ENCODE assay signal across 1 cellular context in genomic region chr3:72004749-72005292, GRCh38.
TF ChIP-seq lines count a peak whose summit lies in the region.

No MANE protein-coding gene starts in this region.

TF ChIP-seq in WTC11, 78 proteins besides CTCF, POLR2A, EP300 and RAD21 (continued from another document):
- TF ChIP-seq IRF1 (CRISPR knock-in tag; IDR thresholded peaks at IDR 0.05) (no peak), CREM (CRISPR knock-in tag; IDR thresholded peaks at IDR 0.05) (no peak), ZNF138 (CRISPR knock-in tag; conservative IDR thresholded peaks at IDR 0.05) (no peak), SMAD4 (CRISPR knock-in tag; IDR thresholded peaks at IDR 0.05) (no peak), ARID4B (CRISPR knock-in tag; IDR thresholded peaks at IDR 0.05; ENCODE audit: borderline replicate concordance) (no peak), ETV6 (CRISPR knock-in tag; IDR thresholded peaks at IDR 0.05) (no peak), ZNF671 (CRISPR knock-in tag; IDR thresholded peaks at IDR 0.05) (no peak), CDX4 (CRISPR knock-in tag; IDR thresholded peaks at IDR 0.05; ENCODE audit: borderline replicate concordance) (no peak), E2F4 (CRISPR knock-in tag; IDR thresholded peaks at IDR 0.05; ENCODE audit: borderline replicate concordance, low read depth) (no peak)
